30 cellular contexts compared by ENCODE assay signal in the genomic region with DNA sequence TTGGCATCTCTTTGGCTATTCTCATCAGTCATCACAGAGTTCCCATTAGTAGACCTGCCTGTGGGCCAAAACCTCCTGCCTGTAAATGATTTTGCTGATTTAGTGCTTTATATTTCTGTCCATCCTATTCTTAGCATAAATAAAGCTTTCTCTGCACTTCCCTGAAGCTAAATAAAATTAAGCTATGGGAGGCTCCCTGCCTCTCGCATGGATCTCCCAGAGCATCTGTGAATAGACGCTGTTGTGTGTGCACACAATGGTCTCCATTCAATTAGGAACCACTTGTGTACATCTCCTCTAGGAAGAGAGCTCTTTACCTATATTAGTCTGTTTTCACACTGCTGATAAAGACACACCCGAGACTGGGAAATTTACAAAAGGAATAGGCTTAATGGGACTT.
"Had no signal": no experiment of that assay in that cellular context is flagged by ENCODE, and none has a peak within 500 bp of the region (broad histone marks: within the 10 kb centered on the region; RNA-seq: fewer than 3 reads in every experiment).

No MANE protein-coding gene starts in this region.

- H3K27me3 Mint-ChIP-seq: activated naive CD4-positive, alpha-beta T cell treated with anti-CD3 and anti-CD28 coated beads, Interleukin-2, amount 50 U/mL, for 24 hours; activated naive CD8-positive, alpha-beta T cell treated with anti-CD3 and anti-CD28 coated beads, Interleukin-2, amount 50 U/mL, for 24 hours; naive B cell; stimulated activated naive CD8-positive, alpha-beta T cell treated with anti-CD3 and anti-CD28 coated beads, Interleukin-15, Interleukin-2, amounts not matched to agents 100 ng/mL and 50 ng/mL, for 24 hours had no signal

- ATAC-seq: activated CD4-positive, CD25-positive, alpha-beta regulatory T cell treated with anti-CD3 and anti-CD28 coated beads, Interleukin-2, amount 50 U/mL, for 24 hours; activated naive CD8-positive, alpha-beta T cell treated with anti-CD3 and anti-CD28 coated beads, Interleukin-2, amount 50 U/mL, for 24 hours; left lung; pancreas; stimulated activated effector memory CD8-positive, alpha-beta T cell treated with anti-CD3 and anti-CD28 coated beads, Interleukin-12 subunit alpha, Interleukin-12 subunit beta, amount 100 ng/mL, for 72 hours had no signal

- DNase-seq: activated CD4-positive, alpha-beta T cell treated with anti-CD3 and anti-CD28 coated beads for 48 hours; activated CD4-positive, alpha-beta T cell treated with anti-CD3 and anti-CD28 coated beads, Interleukin-2, amount 50 U/mL, for 48 hours; activated CD8-positive, alpha-beta memory T cell treated with anti-CD3 and anti-CD28 coated beads for 24 hours; activated effector memory CD4-positive, alpha-beta T cell treated with anti-CD3 and anti-CD28 coated beads, Interleukin-2, amount 50 U/mL, for 16 hours; activated naive CD8-positive, alpha-beta T cell treated with anti-CD3 and anti-CD28 coated beads, Interleukin-2, amount 50 U/mL, for 24 hours; dermis blood vessel endothelial cell; effector CD4-positive, alpha-beta T cell; esophagus squamous epithelium; glutamatergic neuron; left lung; naive B cell; nephron progenitor cell; pancreas; psoas muscle; sigmoid colon; small intestine; stimulated activated CD4-positive, alpha-beta T cell treated with anti-CD3 and anti-CD28 coated beads, Interleukin-4, amount 100 ng/mL, for 24 hours; T-helper 9 cell; thyroid gland; upper lobe of left lung; WERI-Rb-1 had no signal

- H3K4me1 Mint-ChIP-seq: activated naive CD4-positive, alpha-beta T cell treated with anti-CD3 and anti-CD28 coated beads, Interleukin-2, amount 50 U/mL, for 24 hours; activated naive CD8-positive, alpha-beta T cell treated with anti-CD3 and anti-CD28 coated beads, Interleukin-2, amount 50 U/mL, for 24 hours; central memory CD8-positive, alpha-beta T cell; stimulated activated effector memory CD8-positive, alpha-beta T cell treated with anti-CD3 and anti-CD28 coated beads, Interleukin-12 subunit alpha, Interleukin-12 subunit beta, amount 100 ng/mL, for 72 hours had no signal

- H3K36me3 Mint-ChIP-seq: activated naive CD4-positive, alpha-beta T cell treated with anti-CD3 and anti-CD28 coated beads, Interleukin-2, amount 50 U/mL, for 24 hours; stimulated activated effector memory CD8-positive, alpha-beta T cell treated with anti-CD3 and anti-CD28 coated beads, Interleukin-12 subunit alpha, Interleukin-12 subunit beta, amount 100 ng/mL, for 72 hours had no signal

- H3K27ac Mint-ChIP-seq: activated naive CD4-positive, alpha-beta T cell treated with anti-CD3 and anti-CD28 coated beads, Interleukin-2, amount 50 U/mL, for 24 hours; activated naive CD8-positive, alpha-beta T cell treated with anti-CD3 and anti-CD28 coated beads, Interleukin-2, amount 50 U/mL, for 24 hours; activated T-helper 1 cell treated with anti-CD3 and anti-CD28 coated beads, Interleukin-12 subunit alpha, Interleukin-12 subunit beta, Interleukin-2, Interleukin-4 antibody, amounts not matched to agents 30 ng/mL and 10 ng/mL and 1 ng/mL, durations not matched to agents 14 hours and 24 hours and 36 hours; nephron progenitor cell; stimulated activated effector memory CD8-positive, alpha-beta T cell treated with anti-CD3 and anti-CD28 coated beads, Interleukin-12 subunit alpha, Interleukin-12 subunit beta, amount 100 ng/mL, for 72 hours; stimulated activated naive CD8-positive, alpha-beta T cell treated with anti-CD3 and anti-CD28 coated beads, Interleukin-15, Interleukin-2, amounts not matched to agents 100 ng/mL and 50 ng/mL, for 24 hours; T-helper 1 cell treated with Interleukin-12 subunit alpha and Interleukin-12 subunit beta and Interleukin-4 antibody, amounts not matched to agents 30 μg/mL and 1 μg/mL, for 36 hours had no signal

- H3K4me3 Mint-ChIP-seq: activated naive CD4-positive, alpha-beta T cell treated with anti-CD3 and anti-CD28 coated beads, Interleukin-2, amount 50 U/mL, for 24 hours; activated naive CD8-positive, alpha-beta T cell treated with anti-CD3 and anti-CD28 coated beads, Interleukin-2, amount 50 U/mL, for 24 hours; activated T-helper 1 cell treated with anti-CD3 and anti-CD28 coated beads, Interleukin-12 subunit alpha, Interleukin-12 subunit beta, Interleukin-2, Interleukin-4 antibody, amounts not matched to agents 30 ng/mL and 10 ng/mL and 1 ng/mL, durations not matched to agents 14 hours and 24 hours and 36 hours; central memory CD8-positive, alpha-beta T cell; naive B cell; nephron progenitor cell; stimulated activated effector memory CD8-positive, alpha-beta T cell treated with anti-CD3 and anti-CD28 coated beads, Interleukin-12 subunit alpha, Interleukin-12 subunit beta, amount 100 ng/mL, for 72 hours; stimulated activated naive CD8-positive, alpha-beta T cell treated with anti-CD3 and anti-CD28 coated beads, Interleukin-15, Interleukin-2, amounts not matched to agents 100 ng/mL and 50 ng/mL, for 24 hours; T-helper 1 cell treated with Interleukin-12 subunit alpha and Interleukin-12 subunit beta and Interleukin-4 antibody, amounts not matched to agents 30 μg/mL and 1 μg/mL, for 36 hours had no signal

- H3K27ac ChIP-seq: breast epithelium, epithelial cell of prostate, esophagus squamous epithelium, left lung, pancreas, psoas muscle, sigmoid colon, thyroid gland, upper lobe of left lung, WERI-Rb-1 had no signal
